20 cellular contexts compared by ENCODE assay signal in the genomic region with DNA sequence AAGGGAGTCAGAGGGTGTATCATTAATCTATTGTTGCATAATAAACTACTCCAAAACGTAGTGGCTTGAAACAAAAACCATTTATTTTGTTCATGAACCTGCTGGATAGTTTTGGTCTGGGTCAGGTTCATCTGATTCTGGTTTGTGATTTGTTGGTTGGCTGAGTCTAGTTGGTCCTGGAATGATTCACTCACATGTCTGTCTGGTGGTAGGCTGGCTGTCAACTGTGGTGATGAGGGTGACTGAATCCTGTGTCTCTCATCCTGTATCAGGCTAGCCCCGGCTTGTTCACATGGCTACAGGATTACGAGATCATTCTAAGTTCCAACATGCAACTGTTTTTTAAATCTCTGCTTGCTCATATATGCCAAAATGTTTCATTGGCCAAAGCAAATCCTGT. TPM values are rescaled to one million over a fixed set of nuclear protein-coding genes. Genes with fewer than 3 reads are reported as not detected.
A peak's percentile ranks its signal among the peaks of the same experiment; 100 is the strongest.
DNase-seq lines count a peak whose midpoint lies in the region; ATAC-seq and TF ChIP-seq lines count a peak whose summit lies in the region.
"Had no signal": no experiment of that assay in that cellular context is flagged by ENCODE, and none has a peak within 500 bp of the region (broad histone marks: within the 10 kb centered on the region; RNA-seq: fewer than 3 reads in every experiment).

No MANE protein-coding gene starts in this region.

- H3K36me3 Mint-ChIP-seq in activated CD4-positive, alpha-beta memory T cell treated with anti-CD3 and anti-CD28 coated beads, Interleukin-2, amount 10 ng/mL, durations not matched to agents 7 days and 5 days (ENCODE audit: low read depth), result no peaks in the 10 kb centered on the region

- POLR2A ChIA-PET in activated CD4-positive, alpha-beta memory T cell treated with anti-CD3 and anti-CD28 coated beads, Interleukin-2, amount 10 ng/mL, durations not matched to agents 7 days and 5 days (lab: Charles Lee), result no interaction called here

- no peak for TF ChIP-seq CTCF in RWPE2 (IDR thresholded peaks at IDR 0.05; ENCODE audit: poor library complexity, severe bottlenecking)

- ATAC-seq in GM18867 (IDR thresholded peaks at IDR 0.05; ENCODE audit: unreplicated experiment) (peak; percentile 70), HG02973 (IDR thresholded peaks at IDR 0.05; ENCODE audit: unreplicated experiment) (peak; percentile 82), RWPE2 (ENCODE audit: low read depth) (peak; percentile 100)
- ATAC-seq: activated CD4-positive, CD25-positive, alpha-beta regulatory T cell treated with anti-CD3 and anti-CD28 coated beads, Interleukin-2, amount 50 U/mL, for 24 hours; heart left ventricle; left ventricle myocardium superior had no signal

- H3K27me3 ChIP-seq in RWPE2 (ENCODE audit: insufficient read depth, poor library complexity, severe bottlenecking), result no peaks in the 10 kb centered on the region

- DNase-seq in RWPE2 (ENCODE audit: low spot score) (peak; percentile 81), kidney tubule cell (ENCODE audit: low spot score) (peak; percentile 92), EL (no peak), HT-29 (ENCODE audit: low spot score) (no peak), HuH-7.5 (ENCODE audit: low spot score) (no peak)
- DNase-seq in activated CD4-positive, alpha-beta memory T cell treated with anti-CD3 and anti-CD28 coated beads, Interleukin-2, amount 10 ng/mL, durations not matched to agents 7 days and 5 days, result no peak
- DNase-seq: central memory CD4-positive, alpha-beta T cell; DMS79; heart left ventricle; Kasumi-1; left ventricle myocardium superior; NCI-H187; NCI-H69; RPMI8226 had no signal

- no peaks in the 10 kb centered on the region for H3K9me3 ChIP-seq in RWPE2 (ENCODE audit: severe bottlenecking)
- H3K9me3 ChIP-seq: heart left ventricle had no signal

- H3K4me3 Mint-ChIP-seq in activated CD4-positive, alpha-beta memory T cell treated with anti-CD3 and anti-CD28 coated beads, Interleukin-2, amount 10 ng/mL, durations not matched to agents 7 days and 5 days, result no peak overlapping the region
- H3K4me3 Mint-ChIP-seq: B cell had no signal

- no peaks in the 10 kb centered on the region for H3K36me3 ChIP-seq in RWPE2 (ENCODE audit: low read depth)
- H3K36me3 ChIP-seq: heart left ventricle had no signal

- H3K9me3 Mint-ChIP-seq in activated CD4-positive, alpha-beta memory T cell treated with anti-CD3 and anti-CD28 coated beads, Interleukin-2, amount 10 ng/mL, durations not matched to agents 7 days and 5 days, result no peaks in the 10 kb centered on the region

- no peak overlapping the region for H3K27ac Mint-ChIP-seq in activated CD4-positive, alpha-beta memory T cell treated with anti-CD3 and anti-CD28 coated beads, Interleukin-2, amount 10 ng/mL, durations not matched to agents 7 days and 5 days
- H3K27ac Mint-ChIP-seq: B cell had no signal

- H3K27me3 Mint-ChIP-seq in activated CD4-positive, alpha-beta memory T cell treated with anti-CD3 and anti-CD28 coated beads, Interleukin-2, amount 10 ng/mL, durations not matched to agents 7 days and 5 days, result peaks cover 9% of the 10 kb centered on the region

- CTCF ChIA-PET in activated CD4-positive, alpha-beta memory T cell treated with anti-CD3 and anti-CD28 coated beads, Interleukin-2, amount 10 ng/mL, durations not matched to agents 7 days and 5 days (lab: Charles Lee), result no interaction called here

- H3K4me1 ChIP-seq in RWPE2 (ENCODE audit: insufficient read depth, poor library complexity, severe bottlenecking), result peaks cover 11% of the 10 kb centered on the region
- H3K4me1 ChIP-seq: heart left ventricle had no signal

- H3K4me1 Mint-ChIP-seq in activated CD4-positive, alpha-beta memory T cell treated with anti-CD3 and anti-CD28 coated beads, Interleukin-2, amount 10 ng/mL, durations not matched to agents 7 days and 5 days, result no peaks in the 10 kb centered on the region
- H3K4me1 Mint-ChIP-seq: B cell had no signal

- H3K4me3 ChIP-seq in RWPE2 (ENCODE audit: severe bottlenecking), result no peak overlapping the region
- H3K4me3 ChIP-seq: heart left ventricle had no signal

- peak overlapping the region; percentile 67 for H3K27ac ChIP-seq in RWPE2 (ENCODE audit: poor library complexity, severe bottlenecking)
- H3K27ac ChIP-seq: heart left ventricle had no signal

RNA-seq across cellular contexts. Expression of gene SIKE1, which starts 22.5 kb away (rescaled TPM):
- 10 to 100 TPM; 59.4 to 68.5 TPM for total RNA-seq in activated CD4-positive, alpha-beta memory T cell treated with anti-CD3 and anti-CD28 coated beads, Interleukin-2, amount 10 ng/mL, durations not matched to agents 7 days and 5 days
- total RNA-seq in HT-29 (2014; rRNA removed; shearing (Covaris generic)), result 77.9 and 106 TPM in 2 replicates

RNA-seq across cellular contexts. Expression of gene CSDE1, which starts 45.2 kb away (rescaled TPM):
- total RNA-seq in activated CD4-positive, alpha-beta memory T cell treated with anti-CD3 and anti-CD28 coated beads, Interleukin-2, amount 10 ng/mL, durations not matched to agents 7 days and 5 days, result 100 to 1,000 TPM; 407 to 411 TPM
- total RNA-seq in HT-29 (2014; rRNA removed; shearing (Covaris generic)), result 196 and 200 TPM in 2 replicates

RNA-seq across cellular contexts. Expression of gene SYCP1, which starts 51.7 kb away (rescaled TPM):
- total RNA-seq in activated CD4-positive, alpha-beta memory T cell treated with anti-CD3 and anti-CD28 coated beads, Interleukin-2, amount 10 ng/mL, durations not matched to agents 7 days and 5 days, result not detected
- not detected in 2 replicates for total RNA-seq in HT-29 (2014; rRNA removed; shearing (Covaris generic))
- total RNA-seq: B cell; heart left ventricle; left ventricle myocardium superior; posterior vena cava; T-helper 1 cell treated with Interleukin-12 subunit alpha and Interleukin-12 subunit beta and Interleukin-4 antibody, amounts not matched to agents 30 ng/mL and 1 ng/mL, for 36 hours had no signal

Comparison
In these comparisons a context has a peak if more than half of its experiments do, and no peak if none do; other contexts are left out.
1. DNase-seq: peak in RWPE2 (single experiment) and kidney tubule cell (single experiment); none in activated CD4-positive, alpha-beta memory T cell treated with anti-CD3 and anti-CD28 coated beads, Interleukin-2, amount 10 ng/mL, durations not matched to agents 7 days and 5 days (single experiment), EL (single experiment), HT-29 (single experiment) and HuH-7.5 (single experiment).
2. Peak in every context shown above with its lines, with median percentiles within 50 percentile points of each other: ATAC-seq.